In genomic region chr12:116125981-116126566, GRCh38 we compare ENCODE assay signal across 15 cellular contexts.
A peak's percentile ranks its signal among the peaks of the same experiment; 100 is the strongest.
DNase-seq lines count a peak whose midpoint lies in the region; ATAC-seq, FAIRE-seq and TF ChIP-seq lines count a peak whose summit lies in the region.
"Had no signal": no experiment of that assay in that cellular context is flagged by ENCODE, and none has a peak within 500 bp of the region (broad histone marks: within the 10 kb centered on the region; RNA-seq: fewer than 3 reads in every experiment).

No MANE protein-coding gene starts in this region.

- peaks cover 60% of the 10 kb centered on the region for H3K79me2 ChIP-seq in HepG2 (ENCODE audit: insufficient read depth, low read length)

- H3K9me3 ChIP-seq in HepG2 (ENCODE audit: low read length), result no peaks in the 10 kb centered on the region
- H3K9me3 ChIP-seq: suprapubic skin had no signal

- intact Hi-C loops in HepG2 (cut with micrococcal nuclease; ENCODE audit: unreplicated experiment), result no loop called here

- in situ Hi-C loops in HepG2 (cut with HindIII; ENCODE audit: extremely low pct_ligation_motif_present, low pct_unique_long_range_greater_than_20kb), result no loop called here

- H3K4me1 ChIP-seq in HepG2 (ENCODE audit: insufficient read depth, low read length), result peaks cover 47% of the 10 kb centered on the region

- POLR2A ChIA-PET in HepG2 (lab: Yijun Ruan, JAX), result no interaction called here

- peak; percentile 26 for DNase-seq in EH (ENCODE audit: low read depth)
- peak; percentile 12 for DNase-seq in M059J (ENCODE audit: low read depth)
- peak; percentile 59 for DNase-seq in bronchial epithelial cell (ENCODE audit: low read depth)
- DNase-seq in HepG2 (ENCODE audit: low spot score), result no peak
- no peak for DNase-seq in activated naive CD4-positive, alpha-beta T cell (lab: John Stamatoyannopoulos, UW)
- DNase-seq in NCI-H446 treated with DMSO at 0.1 percent for 48 hours (lab: John Stamatoyannopoulos, UW), result no peak
- no peak for DNase-seq in effector CD8-positive, alpha-beta T cell (lab: John Stamatoyannopoulos, UW)
- DNase-seq: CD4-positive, CD25-positive, alpha-beta regulatory T cell; foreskin fibroblast; GDM1; Kasumi-1; naive B cell; NCI-H2171 treated with DMSO at 0.1 percent for 48 hours had no signal

- no peak overlapping the region for H3K4me2 ChIP-seq in HepG2 (ENCODE audit: low read depth, low read length)

- BruUV-seq in HepG2 (replicated peaks; lab: Mats Ljungman, UMichigan), result no TSS peak

- CTCF ChIA-PET in HepG2 (lab: Yijun Ruan, JAX; ENCODE audit: low intra/inter-chr PET ratio, low total read pairs), result no interaction called here

- no peak for TF ChIP-seq RAD21 in HepG2 (CRISPR knock-in tag; IDR thresholded peaks at IDR 0.05)

- 0 out of 2 replicates have a peak, but pooled peaks cover 10% of the 10 kb centered on the region for H4K20me1 ChIP-seq in HepG2 (ENCODE audit: insufficient read depth, low read length)

- no peak overlapping the region for H2AFZ ChIP-seq in HepG2 (ENCODE audit: low read length)

- FAIRE-seq in bronchial epithelial cell (lab: Jason Lieb, UNC) (no peak), HepG2 (lab: Jason Lieb, UNC) (no peak)

- TF ChIP-seq CTCF in bronchial epithelial cell (IDR thresholded peaks at IDR 0.05; ENCODE audit: insufficient read depth, low read length, severe bottlenecking), result no peak
- TF ChIP-seq CTCF in HepG2 (CRISPR knock-in tag; IDR thresholded peaks at IDR 0.05), result no peak

- peak; percentile 56 for ATAC-seq in HepG2
- ATAC-seq in GM21825 (IDR thresholded peaks at IDR 0.05; ENCODE audit: unreplicated experiment), result no peak

- 62% methylated on average over 3 of the region's 4 CpGs for WGBS in HepG2 (ENCODE audit: low lambda C conversion rate)

- H3K36me3 ChIP-seq in bronchial epithelial cell (ENCODE audit: control insufficient read depth, insufficient read depth, low read length), result no peaks in the 10 kb centered on the region
- H3K36me3 ChIP-seq in HepG2 (replicated peaks in 1 of 2; ENCODE audit: control insufficient read depth in 1 of 2, insufficient read depth in 2 of 2, low read length in 2 of 2), result no peaks in the 10 kb centered on the region; a peak in 1 of 5 replicates
- H3K36me3 ChIP-seq: suprapubic skin had no signal

- no peak overlapping the region for H3K9ac ChIP-seq in HepG2 (ENCODE audit: insufficient read depth, low read depth, low read length)

- peak overlapping the region; percentile 10 for H3K27ac ChIP-seq in HepG2 (ENCODE audit: extremely low read length, insufficient read depth, low read length)
- H3K27ac ChIP-seq: suprapubic skin had no signal

- TF ChIP-seq EP300 in HepG2 (IDR thresholded peaks at IDR 0.05; ENCODE audit: low read depth in 2 of 2, low read length in 2 of 2) (no peak), HepG2 (CRISPR knock-in tag; IDR thresholded peaks at IDR 0.05; ENCODE audit: borderline replicate concordance) (no peak)

- H3K27me3 ChIP-seq in bronchial epithelial cell (ENCODE audit: control insufficient read depth, insufficient read depth, low read length) (no peaks in the 10 kb centered on the region), HepG2 (ENCODE audit: control insufficient read depth in 1 of 2, insufficient read depth in 2 of 2, low read length in 2 of 2) (no peaks in the 10 kb centered on the region)
- H3K27me3 ChIP-seq: suprapubic skin had no signal

- no peak for TF ChIP-seq POLR2A in HepG2 (IDR thresholded peaks at IDR 0.05; ENCODE audit: insufficient read depth in 1 of 2, low read depth in 2 of 2, low read length in 2 of 2)

- H3K4me3 ChIP-seq in bronchial epithelial cell (ENCODE audit: low read depth, low read length) (no peak overlapping the region), HepG2 (replicated peaks in 1 of 3; ENCODE audit: insufficient read depth in 1 of 3, low read depth in 2 of 3, low read length in 3 of 3) (no peak overlapping the region)
- H3K4me3 ChIP-seq: suprapubic skin had no signal

TF ChIP-seq in HepG2, 621 proteins besides CTCF, POLR2A, EP300 and RAD21:
- 0 out of 2 replicates have a peak, but pooled peaks have one; percentile 26 for TF ChIP-seq CEBPG (CRISPR knock-in tag; IDR thresholded peaks at IDR 0.05)
- TF ChIP-seq TRIM24 (CRISPR knock-in tag; IDR thresholded peaks at IDR 0.05), result no peak
- TF ChIP-seq ZBTB4 (CRISPR knock-in tag; IDR thresholded peaks at IDR 0.05; ENCODE audit: borderline replicate concordance), result no peak
- TF ChIP-seq ZNF124 (CRISPR knock-in tag; IDR thresholded peaks at IDR 0.05), result no peak
- TF ChIP-seq ZUFSP (CRISPR knock-in tag; IDR thresholded peaks at IDR 0.05; ENCODE audit: borderline replicate concordance), result no peak
- TF ChIP-seq ZFAT (CRISPR knock-in tag; conservative IDR thresholded peaks at IDR 0.05), result no peak
- no peak for TF ChIP-seq ZNF704 (CRISPR knock-in tag; IDR thresholded peaks at IDR 0.05; ENCODE audit: borderline replicate concordance)
- TF ChIP-seq RXRA (CRISPR knock-in tag; IDR thresholded peaks at IDR 0.05), result no peak
- TF ChIP-seq PITX1 (CRISPR knock-in tag; IDR thresholded peaks at IDR 0.05), result no peak
- TF ChIP-seq ZNF17 (CRISPR knock-in tag; IDR thresholded peaks at IDR 0.05), result no peak
- TF ChIP-seq SATB2 (CRISPR knock-in tag; IDR thresholded peaks at IDR 0.05), result no peak
- no peak for TF ChIP-seq HNF4G (IDR thresholded peaks at IDR 0.05; ENCODE audit: borderline replicate concordance, low read depth, low read length)
- no peak for TF ChIP-seq HNF4G (CRISPR knock-in tag; IDR thresholded peaks at IDR 0.05; ENCODE audit: borderline replicate concordance, low read depth)
- no peak for TF ChIP-seq ZNF547 (CRISPR knock-in tag; IDR thresholded peaks at IDR 0.05)
- 0 out of 2 replicates have a peak, but pooled peaks have one; percentile 21 for TF ChIP-seq POGZ (CRISPR knock-in tag; IDR thresholded peaks at IDR 0.05)
- no peak for TF ChIP-seq ZSCAN31 (CRISPR knock-in tag; IDR thresholded peaks at IDR 0.05; ENCODE audit: low read depth)
- TF ChIP-seq KLF13 (CRISPR knock-in tag; IDR thresholded peaks at IDR 0.05), result no peak

Comparison
In these comparisons a context has a peak if more than half of its experiments do, and no peak if none do; other contexts are left out.
1. DNase-seq: peak in EH (single experiment), M059J (single experiment) and bronchial epithelial cell (single experiment); none in HepG2 (single experiment), activated naive CD4-positive, alpha-beta T cell (0 of 4), NCI-H446 treated with DMSO at 0.1 percent for 48 hours (single experiment) and effector CD8-positive, alpha-beta T cell (single experiment).